15 cellular contexts compared by ENCODE assay signal in the genomic region with DNA sequence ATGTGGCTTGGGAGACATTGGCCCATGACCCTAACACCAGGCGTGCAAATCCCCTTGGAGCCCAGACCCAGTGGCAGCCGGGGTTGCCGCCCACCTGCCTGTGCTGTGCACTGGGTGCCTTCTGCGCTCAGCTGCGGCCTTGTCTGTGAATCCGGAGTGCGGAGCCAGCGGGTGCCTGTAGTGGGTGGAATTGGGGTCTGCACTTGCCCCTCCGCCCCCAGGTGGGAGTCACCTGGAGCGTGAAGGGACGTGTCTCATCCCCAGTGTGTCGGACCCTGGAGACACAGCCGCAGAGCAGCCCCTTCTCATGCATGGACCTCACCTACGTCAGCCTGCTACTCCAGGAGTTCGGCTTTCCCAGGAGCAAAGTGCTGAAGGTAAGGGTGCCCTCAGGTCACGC.
"Had no signal": no experiment of that assay in that cellular context is flagged by ENCODE, and none has a peak within 500 bp of the region (broad histone marks: within the 10 kb centered on the region; RNA-seq: fewer than 3 reads in every experiment).

No MANE protein-coding gene starts in this region.

- H3K9me3 ChIP-seq: esophagus squamous epithelium, left lung had no signal

- H3K27me3 ChIP-seq: esophagus squamous epithelium, left lung had no signal

- H3K27ac ChIP-seq: left lung had no signal

- H3K4me3 ChIP-seq: esophagus squamous epithelium, left lung had no signal

- ATAC-seq: activated CD8-positive, alpha-beta memory T cell treated with anti-CD3 and anti-CD28 coated beads, Interleukin-2, amount 10 ng/mL, durations not matched to agents 7 days and 5 days; left lung; sciatic nerve had no signal

- DNase-seq: activated CD4-positive, alpha-beta T cell treated with anti-CD3 and anti-CD28 coated beads, Interleukin-2, amount 50 U/mL, for 4 hours; activated CD4-positive, CD25-positive, alpha-beta regulatory T cell treated with anti-CD3 and anti-CD28 coated beads, Interleukin-2, amount 50 U/mL, for 72 hours; activated CD8-positive, alpha-beta memory T cell treated with anti-CD3 and anti-CD28 coated beads, Interleukin-2, amount 10 ng/mL, durations not matched to agents 7 days and 5 days; activated effector memory CD4-positive, alpha-beta T cell treated with Interleukin-2 at 50 U/mL for 16 hours; amygdala; esophagus squamous epithelium; foreskin fibroblast; left lung; mesendoderm; stimulated activated CD4-positive, alpha-beta T cell treated with anti-CD3 and anti-CD28 coated beads, Interleukin-2, amount 100 ng/mL, for 24 hours; stimulated activated naive CD4-positive, alpha-beta T cell; substantia nigra; T-helper 2 cell; trophoblast cell had no signal
